8 cellular contexts compared by ENCODE assay signal in genomic region chr2:74199871-74200305, GRCh38. TPM values are rescaled to one million over a fixed set of nuclear protein-coding genes. Genes with fewer than 3 reads are reported as not detected.
A peak's percentile ranks its signal among the peaks of the same experiment; 100 is the strongest.
DNase-seq lines count a peak whose midpoint lies in the region; ATAC-seq and TF ChIP-seq lines count a peak whose summit lies in the region.

No MANE protein-coding gene starts in this region.

- no peak for DNase-seq in activated T-helper 2 cell treated with anti-CD3 and anti-CD28 coated beads, Interferon-gamma antibody, Interleukin-2, Interleukin-4, amounts not matched to agents 10 μg/mL and 5 μg/mL and 100 μg/mL, durations not matched to agents 14 hours and 24 hours and 36 hours (ENCODE audit: low spot score)
- DNase-seq in immature natural killer cell (no peak), superior temporal gyrus (ENCODE audit: extremely low spot score) (peak; percentile 15), LoVo (ENCODE audit: low spot score) (no peak), DMS153 treated with DMSO at 0.1 percent for 48 hours (lab: John Stamatoyannopoulos, UW; ENCODE audit: unreplicated experiment) (no peak)

- no peaks in the 10 kb centered on the region for H3K9me3 Mint-ChIP-seq in activated T-helper 2 cell treated with anti-CD3 and anti-CD28 coated beads, Interferon-gamma antibody, Interleukin-2, Interleukin-4, amounts not matched to agents 10 μg/mL and 5 μg/mL and 100 μg/mL, durations not matched to agents 14 hours and 24 hours and 36 hours
- peaks cover 0 to 3% (median 0%) of the 10 kb centered on the region in 6 donors for H3K9me3 Mint-ChIP-seq in immature natural killer cell

- peaks cover 47% of the 10 kb centered on the region for H3K4me1 Mint-ChIP-seq in activated T-helper 2 cell treated with anti-CD3 and anti-CD28 coated beads, Interferon-gamma antibody, Interleukin-2, Interleukin-4, amounts not matched to agents 10 μg/mL and 5 μg/mL and 100 μg/mL, durations not matched to agents 14 hours and 24 hours and 36 hours (ENCODE audit: low read depth)
- H3K4me1 Mint-ChIP-seq in immature natural killer cell: peaks cover 26 to 37% of the 10 kb centered on the region in 2 donors

- H3K4me3 Mint-ChIP-seq in activated T-helper 2 cell treated with anti-CD3 and anti-CD28 coated beads, Interferon-gamma antibody, Interleukin-2, Interleukin-4, amounts not matched to agents 10 μg/mL and 5 μg/mL and 100 μg/mL, durations not matched to agents 14 hours and 24 hours and 36 hours (ENCODE audit: low read depth): peak overlapping the region; percentile 100
- peak overlapping the region; percentile 94 to 99 (median 98) for H3K4me3 Mint-ChIP-seq in immature natural killer cell

- intact Hi-C loops in activated T-helper 2 cell treated with anti-CD3 and anti-CD28 coated beads, Interferon-gamma antibody, Interleukin-2, Interleukin-4, amounts not matched to agents 10 μg/mL and 5 μg/mL and 100 μg/mL, durations not matched to agents 14 hours and 24 hours and 36 hours (cut with micrococcal nuclease): loop anchor here (2.0 to 10.0 kb wide), 3 partner anchors 215 to 371 kb away; partner anchors contain the start of genes INO80B, STAMBP, TET3 and WBP1

- H3K27me3 Mint-ChIP-seq in activated T-helper 2 cell treated with anti-CD3 and anti-CD28 coated beads, Interferon-gamma antibody, Interleukin-2, Interleukin-4, amounts not matched to agents 10 μg/mL and 5 μg/mL and 100 μg/mL, durations not matched to agents 14 hours and 24 hours and 36 hours (ENCODE audit: low read depth): no peaks in the 10 kb centered on the region
- peaks cover 3 to 11% (median 3%) of the 10 kb centered on the region in 3 donors for H3K27me3 Mint-ChIP-seq in immature natural killer cell (ENCODE audit: low read depth in 3 of 3)

- POLR2A ChIA-PET in HEK293 (lab: Yijun Ruan, JAX): interaction anchor here (0.7 to 4.4 kb wide), 7 partner anchors 8 to 462 kb away, joined by 3 to 52 read pairs (median 7); partner anchors contain the start of genes MOB1A and TPRKB

- ATAC-seq in GM18498 (IDR thresholded peaks at IDR 0.05; ENCODE audit: unreplicated experiment): no peak

- peaks cover 6 to 8% of the 10 kb centered on the region in 2 experiments; a peak in 2 of 3 replicates for H3K36me3 ChIP-seq in HEK293 (ENCODE audit: control insufficient read depth in 2 of 2, insufficient read depth in 1 of 2, low read length in 2 of 2)

- no peaks in the 10 kb centered on the region for H3K9me3 ChIP-seq in HEK293 (ENCODE audit: control insufficient read depth, insufficient read depth, low read depth, low read length)

- no peak for TF ChIP-seq CTCF in 22Rv1 (IDR thresholded peaks at IDR 0.05)
- no peak for TF ChIP-seq CTCF in HEK293 (tag by site-specific recombination; IDR thresholded peaks at IDR 0.05)

- peak overlapping the region; percentile 94 for H3K27ac Mint-ChIP-seq in activated T-helper 2 cell treated with anti-CD3 and anti-CD28 coated beads, Interferon-gamma antibody, Interleukin-2, Interleukin-4, amounts not matched to agents 10 μg/mL and 5 μg/mL and 100 μg/mL, durations not matched to agents 14 hours and 24 hours and 36 hours
- H3K27ac Mint-ChIP-seq in immature natural killer cell: peak overlapping the region; percentile 94 to 100 (median 96)

- peaks cover 8% of the 10 kb centered on the region; the same call in 1 of the 2 replicates for H3K4me1 ChIP-seq in HEK293 (ENCODE audit: control insufficient read depth, insufficient read depth, low read length)

- CTCF ChIA-PET in HEK293 (lab: Yijun Ruan, JAX): interaction anchor here (0.6 to 2.4 kb wide), 10 partner anchors 8 to 373 kb away, joined by 3 to 9 read pairs (median 4); partner anchors contain the start of genes MOB1A and STAMBP

- H3K36me3 Mint-ChIP-seq in activated T-helper 2 cell treated with anti-CD3 and anti-CD28 coated beads, Interferon-gamma antibody, Interleukin-2, Interleukin-4, amounts not matched to agents 10 μg/mL and 5 μg/mL and 100 μg/mL, durations not matched to agents 14 hours and 24 hours and 36 hours (ENCODE audit: low read depth): peaks cover 59% of the 10 kb centered on the region
- H3K36me3 Mint-ChIP-seq in immature natural killer cell: peaks cover 0 to 4% (median 0%) of the 10 kb centered on the region in 3 donors

- H3K27ac ChIP-seq in 22Rv1 (peak overlapping the region; percentile 89), HEK293 (ENCODE audit: extremely low read depth, low read depth, low read length) (peak overlapping the region; percentile 97; the same call in 1 of the 2 replicates)

- peak overlapping the region; percentile 76 for H3K4me3 ChIP-seq in HEK293 (ENCODE audit: low read depth, low read length)

TF ChIP-seq in HEK293, 187 proteins besides CTCF, POLR2A, EP300 and RAD21:
- TF ChIP-seq PRDM6 (tag by site-specific recombination; IDR thresholded peaks at IDR 0.05): no peak
- TF ChIP-seq PRDM10 (tag by site-specific recombination; IDR thresholded peaks at IDR 0.05): peak; percentile 50
- TF ChIP-seq PRDM1 (tag by site-specific recombination; IDR thresholded peaks at IDR 0.05): peak; percentile 94

RNA-seq across cellular contexts. Expression of gene MTHFD2, which starts 1.5 kb away (rescaled TPM):
- total RNA-seq in activated T-helper 2 cell treated with anti-CD3 and anti-CD28 coated beads, Interferon-gamma antibody, Interleukin-2, Interleukin-4, amounts not matched to agents 10 μg/mL and 5 μg/mL and 100 μg/mL, durations not matched to agents 14 hours and 24 hours and 36 hours: 371 and 381 TPM in 2 replicates
- 10 to 100 TPM; 20.3 to 25.8 (median 20.4) TPM for polyA plus RNA-seq in immature natural killer cell

RNA-seq across cellular contexts. Expression of gene MOB1A, which starts 21.2 kb away (rescaled TPM):
- total RNA-seq in activated T-helper 2 cell treated with anti-CD3 and anti-CD28 coated beads, Interferon-gamma antibody, Interleukin-2, Interleukin-4, amounts not matched to agents 10 μg/mL and 5 μg/mL and 100 μg/mL, durations not matched to agents 14 hours and 24 hours and 36 hours: 208 and 215 TPM in 2 replicates
- polyA plus RNA-seq in immature natural killer cell: 100 to 1,000 TPM; 198 to 215 (median 208) TPM

RNA-seq across cellular contexts. Expression of gene BOLA3, which starts 52.2 kb away (rescaled TPM):
- total RNA-seq in activated T-helper 2 cell treated with anti-CD3 and anti-CD28 coated beads, Interferon-gamma antibody, Interleukin-2, Interleukin-4, amounts not matched to agents 10 μg/mL and 5 μg/mL and 100 μg/mL, durations not matched to agents 14 hours and 24 hours and 36 hours: 91.2 and 92.7 TPM in 2 replicates
- polyA plus RNA-seq in immature natural killer cell: 10 to 100 TPM; 36.7 to 64.7 (median 57.8) TPM
